8 cellular contexts compared by ENCODE assay signal in the genomic region with DNA sequence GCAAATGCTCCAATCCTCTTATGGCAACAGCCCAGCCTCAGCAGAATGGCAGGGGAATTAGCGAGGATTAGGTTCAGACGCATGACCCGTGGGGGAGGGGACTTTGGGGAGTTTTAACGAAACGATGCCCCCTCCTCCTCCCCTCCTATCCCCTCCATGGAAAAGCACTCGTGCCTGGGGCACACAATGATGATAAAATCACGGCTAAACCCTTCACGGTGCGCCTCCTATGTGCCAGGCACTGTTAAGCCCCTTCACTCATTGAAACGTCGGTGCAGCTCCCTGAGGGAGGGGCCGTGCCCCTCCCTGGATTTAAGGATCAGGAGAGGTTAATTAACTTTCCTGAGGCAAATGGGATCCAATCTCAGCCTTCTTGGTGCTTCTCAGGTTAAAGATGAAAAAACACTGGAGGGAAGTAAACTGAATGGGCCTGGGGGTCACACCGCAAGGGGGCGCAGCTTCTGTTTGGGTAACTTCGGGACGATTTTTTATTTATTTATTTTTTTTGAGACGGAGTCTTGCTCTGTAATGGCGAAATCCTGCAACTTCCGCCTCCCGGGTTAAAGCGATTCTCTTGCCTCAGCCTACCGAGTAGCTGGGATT. TPM values are rescaled to one million over a fixed set of nuclear protein-coding genes. Genes with fewer than 3 reads are reported as not detected.
DNase-seq lines count a peak whose midpoint lies in the region; ATAC-seq and TF ChIP-seq lines count a peak whose summit lies in the region.

No MANE protein-coding gene starts in this region.

- peaks cover 10% of the 10 kb centered on the region for H3K27me3 ChIP-seq in CD4-positive, alpha-beta memory T cell (ENCODE audit: insufficient read depth, low read length)
- no peaks in the 10 kb centered on the region for H3K27me3 ChIP-seq in right lobe of liver
- H3K27me3 ChIP-seq in esophagus squamous epithelium = peaks cover 0 to 66% (median 10%) of the 10 kb centered on the region in 4 donors

- H3K27me3 Mint-ChIP-seq in CD4-positive, alpha-beta memory T cell = peaks cover 33 to 46% of the 10 kb centered on the region in 2 donors
- H3K27me3 Mint-ChIP-seq in activated naive CD8-positive, alpha-beta T cell treated with anti-CD3 and anti-CD28 coated beads for 36 hours = peaks cover 61% of the 10 kb centered on the region

- no peak for ATAC-seq in right lobe of liver
- no peak for ATAC-seq in GM18519 (IDR thresholded peaks at IDR 0.05; ENCODE audit: low FRiP score, unreplicated experiment)
- ATAC-seq in HG02938 (IDR thresholded peaks at IDR 0.05; ENCODE audit: unreplicated experiment) = no peak

- TF ChIP-seq POLR2A in right lobe of liver (IDR thresholded peaks at IDR 0.05) (no peak), esophagus squamous epithelium (IDR thresholded peaks at IDR 0.05) (no peak)

- H3K27ac ChIP-seq in CD4-positive, alpha-beta memory T cell (ENCODE audit: low read depth, low read length) = no peak overlapping the region
- H3K27ac ChIP-seq in right lobe of liver (no peak overlapping the region), esophagus squamous epithelium (no peak overlapping the region)

- H3K36me3 Mint-ChIP-seq in CD4-positive, alpha-beta memory T cell = no peaks in the 10 kb centered on the region
- H3K36me3 Mint-ChIP-seq in activated naive CD8-positive, alpha-beta T cell treated with anti-CD3 and anti-CD28 coated beads for 36 hours = no peaks in the 10 kb centered on the region

- intact Hi-C loops in CD4-positive, alpha-beta memory T cell (cut with micrococcal nuclease) = no loop called here
- intact Hi-C loops in right lobe of liver (cut with DNase I) = no loop called here
- intact Hi-C loops in esophagus squamous epithelium (cut with DNase I) = no loop called here

- no peaks in the 10 kb centered on the region for H3K36me3 ChIP-seq in CD4-positive, alpha-beta memory T cell (ENCODE audit: insufficient read depth, low read length)
- no peaks in the 10 kb centered on the region for H3K36me3 ChIP-seq in right lobe of liver
- H3K36me3 ChIP-seq in esophagus squamous epithelium = no peaks in the 10 kb centered on the region

- peaks cover 5 to 19% (median 8%) of the 10 kb centered on the region in 4 donors for H3K4me1 Mint-ChIP-seq in CD4-positive, alpha-beta memory T cell
- peaks cover 9% of the 10 kb centered on the region for H3K4me1 Mint-ChIP-seq in activated naive CD8-positive, alpha-beta T cell treated with anti-CD3 and anti-CD28 coated beads for 36 hours

- POLR2A ChIA-PET in CD4-positive, alpha-beta memory T cell (lab: Charles Lee; ENCODE audit: partially characterized antibody) = no interaction called here

- peak; percentile 7 to 42 (median 32) for TF ChIP-seq CTCF in right lobe of liver (IDR thresholded peaks at IDR 0.05)
- TF ChIP-seq CTCF in esophagus squamous epithelium (IDR thresholded peaks at IDR 0.05) = peak in 2 of 6 experiments; percentile 16 to 19

- no peaks in the 10 kb centered on the region for H3K9me3 ChIP-seq in CD4-positive, alpha-beta memory T cell (ENCODE audit: control insufficient read depth in 1 of 2, low read length in 2 of 2)
- no peaks in the 10 kb centered on the region for H3K9me3 ChIP-seq in right lobe of liver
- no peaks in the 10 kb centered on the region for H3K9me3 ChIP-seq in esophagus squamous epithelium

- H3K27ac Mint-ChIP-seq in CD4-positive, alpha-beta memory T cell = peak overlapping the region in 1 of 7 donors; percentile 77
- no peak overlapping the region for H3K27ac Mint-ChIP-seq in activated naive CD8-positive, alpha-beta T cell treated with anti-CD3 and anti-CD28 coated beads for 36 hours

- peak in 4 of 5 donors; percentile 11 to 26 (median 17) for DNase-seq in CD4-positive, alpha-beta memory T cell
- DNase-seq in MV-4-11 (lab: John Stamatoyannopoulos, UW) (peak; percentile 61), right lobe of liver (no peak), esophagus squamous epithelium (lab: John Stamatoyannopoulos, UW) (no peak), NCI-H1048 (lab: John Stamatoyannopoulos, UW) (no peak)
- peak; percentile 26 for DNase-seq in activated naive CD8-positive, alpha-beta T cell treated with anti-CD3 and anti-CD28 coated beads for 36 hours

- 23% methylated on average over 22 of the region's 22 CpGs for WGBS in right lobe of liver (ENCODE audit: insufficient coverage, low coverage, low lambda C conversion rate, missing lambda C conversion rate)
- 3 to 6% methylated on average over 11 to 22 of the region's 22 CpGs for WGBS in esophagus squamous epithelium, 2 donors

- CTCF ChIA-PET in CD4-positive, alpha-beta memory T cell (lab: Charles Lee; ENCODE audit: partially characterized antibody) = no interaction called here

- peaks cover 10% of the 10 kb centered on the region for H3K4me1 ChIP-seq in CD4-positive, alpha-beta memory T cell (ENCODE audit: insufficient read depth, low read length)
- no peaks in the 10 kb centered on the region for H3K4me1 ChIP-seq in right lobe of liver
- peaks cover 3 to 8% (median 6%) of the 10 kb centered on the region in 3 donors for H3K4me1 ChIP-seq in esophagus squamous epithelium

- H3K4me3 ChIP-seq in CD4-positive, alpha-beta memory T cell (ENCODE audit: low read length in 2 of 2) = no peak overlapping the region
- no peak overlapping the region for H3K4me3 ChIP-seq in right lobe of liver
- no peak overlapping the region for H3K4me3 ChIP-seq in esophagus squamous epithelium

- H3K9me3 Mint-ChIP-seq in CD4-positive, alpha-beta memory T cell = peaks cover 0 to 2% (median 0%) of the 10 kb centered on the region in 8 donors
- no peaks in the 10 kb centered on the region for H3K9me3 Mint-ChIP-seq in activated naive CD8-positive, alpha-beta T cell treated with anti-CD3 and anti-CD28 coated beads for 36 hours

- peak overlapping the region in 5 of 8 donors; percentile 7 to 56 (median 21) for H3K4me3 Mint-ChIP-seq in CD4-positive, alpha-beta memory T cell
- peak overlapping the region; percentile 15 for H3K4me3 Mint-ChIP-seq in activated naive CD8-positive, alpha-beta T cell treated with anti-CD3 and anti-CD28 coated beads for 36 hours

RNA-seq across cellular contexts. Expression of gene TPRX2, which starts 10.1 kb away (rescaled TPM):
- not detected for total RNA-seq in CD4-positive, alpha-beta memory T cell
- polyA plus RNA-seq in CD4-positive, alpha-beta memory T cell = not detected
- total RNA-seq in activated naive CD8-positive, alpha-beta T cell treated with anti-CD3 and anti-CD28 coated beads for 36 hours = not detected
- total RNA-seq in right lobe of liver = not detected
- not detected for total RNA-seq in esophagus squamous epithelium

RNA-seq across cellular contexts. Expression of gene CRX, which starts 27.2 kb away (rescaled TPM):
- total RNA-seq in CD4-positive, alpha-beta memory T cell = not detected
- polyA plus RNA-seq in CD4-positive, alpha-beta memory T cell = not detected
- total RNA-seq in activated naive CD8-positive, alpha-beta T cell treated with anti-CD3 and anti-CD28 coated beads for 36 hours = not detected
- total RNA-seq in right lobe of liver (not detected), esophagus squamous epithelium (not detected)

RNA-seq across cellular contexts. Expression of gene SULT2A1, which starts 37.1 kb away (rescaled TPM):
- not detected for total RNA-seq in CD4-positive, alpha-beta memory T cell
- polyA plus RNA-seq in CD4-positive, alpha-beta memory T cell = not detected
- not detected for total RNA-seq in activated naive CD8-positive, alpha-beta T cell treated with anti-CD3 and anti-CD28 coated beads for 36 hours
- total RNA-seq in right lobe of liver = 1,000 to 10,000 TPM in 1 of 6 experiments, 100 to 1,000 TPM in 5; 156 to 1,019 (median 382) TPM
- total RNA-seq in esophagus squamous epithelium = not detected

RNA-seq across cellular contexts. Expression of gene TPRX1, which starts 44.6 kb away (rescaled TPM):
- total RNA-seq in CD4-positive, alpha-beta memory T cell = not detected
- not detected for polyA plus RNA-seq in CD4-positive, alpha-beta memory T cell
- not detected for total RNA-seq in activated naive CD8-positive, alpha-beta T cell treated with anti-CD3 and anti-CD28 coated beads for 36 hours
- total RNA-seq in right lobe of liver (not detected), esophagus squamous epithelium (not detected)

Comparison
In these comparisons a context has a peak if more than half of its experiments do, and no peak if none do; other contexts are left out.
1. DNase-seq: peak in CD4-positive, alpha-beta memory T cell (4 of 5), MV-4-11 (single experiment) and activated naive CD8-positive, alpha-beta T cell treated with anti-CD3 and anti-CD28 coated beads for 36 hours (single experiment); none in right lobe of liver (0 of 3), esophagus squamous epithelium (single experiment) and NCI-H1048 (single experiment).
2. RNA of gene SULT2A1, which starts 37.1 kb away (total RNA-seq): 156 to 1,019 TPM in right lobe of liver; not detected in CD4-positive, alpha-beta memory T cell, not detected in activated naive CD8-positive, alpha-beta T cell treated with anti-CD3 and anti-CD28 coated beads for 36 hours and not detected in esophagus squamous epithelium; every median in the first group is over 100 times any median in the second.